Comparison of ENCODE assay signal across 7 cellular contexts in the genomic region with DNA sequence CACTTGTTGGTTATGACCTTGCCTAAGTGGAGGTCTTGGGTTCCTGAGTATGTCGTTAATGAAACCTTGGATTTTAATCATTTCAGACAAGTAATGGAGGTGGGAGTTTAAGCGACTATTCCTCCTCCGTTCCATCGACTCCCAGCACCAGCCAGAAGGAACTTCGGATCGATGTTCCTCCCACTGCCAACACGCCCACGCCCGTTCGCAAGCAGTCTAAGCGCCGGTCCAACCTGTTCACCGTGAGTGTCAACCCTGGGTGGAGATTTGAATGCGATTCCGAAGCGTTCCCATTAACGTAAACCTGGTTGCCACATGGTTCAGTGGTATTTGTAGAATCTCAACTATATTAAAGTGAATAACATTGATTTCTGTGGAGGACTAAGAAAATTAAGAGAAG.
"Had no signal": no experiment of that assay in that cellular context is flagged by ENCODE, and none has a peak within 500 bp of the region (broad histone marks: within the 10 kb centered on the region; RNA-seq: fewer than 3 reads in every experiment).

No MANE protein-coding gene starts in this region.

- DNase-seq: H9, HCEC 1CT, HFFc6 had no signal

- H3K9me3 Mint-ChIP-seq: GM23338, H9, HFFc6, IgD-negative memory B cell had no signal

- H3K27ac Mint-ChIP-seq: GM23338, H9, HFFc6, IgD-negative memory B cell had no signal

- ATAC-seq: GM23338, HepG2 had no signal

- H3K4me3 Mint-ChIP-seq: GM23338, H9, HFFc6, IgD-negative memory B cell had no signal

- H3K36me3 Mint-ChIP-seq: IgD-negative memory B cell had no signal

- H3K4me1 Mint-ChIP-seq: IgD-negative memory B cell had no signal

- H3K27ac ChIP-seq: HL-60 had no signal
